Comparison of ENCODE assay signal across 7 cellular contexts in the genomic region with DNA sequence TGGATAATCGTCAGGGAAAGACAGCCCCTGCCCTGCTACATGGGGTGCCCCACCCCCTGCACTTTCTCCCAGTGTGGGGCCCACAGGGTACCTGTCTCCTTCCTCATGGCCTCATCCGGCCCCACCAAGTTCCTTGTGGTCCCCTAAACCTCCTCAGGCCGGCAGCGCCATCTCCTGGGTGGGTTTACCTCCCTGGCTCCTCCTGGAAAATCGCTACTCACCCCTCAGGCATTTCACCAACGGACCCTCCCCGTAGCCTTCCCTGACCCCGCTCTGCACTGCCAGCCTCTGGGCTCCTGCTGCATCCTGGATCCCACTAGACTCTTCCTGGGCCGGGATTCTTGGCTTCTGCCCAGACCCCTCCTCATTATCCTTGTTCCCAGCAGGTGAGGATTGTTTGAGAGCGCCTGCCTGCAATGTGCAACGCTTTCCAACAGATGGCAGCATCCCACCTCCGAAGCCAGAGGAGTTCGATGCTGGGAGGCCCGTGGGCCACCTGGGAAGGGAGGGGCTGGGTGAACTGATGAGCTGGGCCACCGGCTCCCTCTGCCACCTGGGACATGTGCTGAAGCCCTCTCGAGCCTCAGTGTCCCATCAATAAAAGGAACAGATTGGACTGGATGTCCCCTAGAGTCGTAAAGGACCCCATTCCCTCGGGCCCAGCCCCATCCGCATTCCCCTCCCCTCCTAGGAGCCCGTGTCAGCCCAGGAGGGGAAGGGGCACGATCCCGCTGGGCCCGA. TPM values are rescaled to one million over a fixed set of nuclear protein-coding genes. Genes with fewer than 3 reads are reported as not detected.
DNase-seq lines count a peak whose midpoint lies in the region; ATAC-seq and TF ChIP-seq lines count a peak whose summit lies in the region.

No MANE protein-coding gene starts in this region.

- no peaks in the 10 kb centered on the region for H3K36me3 ChIP-seq in ascending aorta
- H3K36me3 ChIP-seq in iPS-20b (ENCODE audit: insufficient read depth, low read depth, low read length), result no peaks in the 10 kb centered on the region

- peak; percentile 29 for TF ChIP-seq CTCF in GM12801 (IDR thresholded peaks at IDR 0.05; ENCODE audit: extremely low read depth, insufficient read length)
- peak; percentile 50 to 84 (median 83) for TF ChIP-seq CTCF in ascending aorta (IDR thresholded peaks at IDR 0.05)

- H3K27me3 ChIP-seq in ascending aorta (peaks cover 5% of the 10 kb centered on the region), iPS-20b (ENCODE audit: insufficient read depth, low read length) (no peaks in the 10 kb centered on the region)

- H3K27ac ChIP-seq in ascending aorta (no peak overlapping the region), iPS-20b (ENCODE audit: low read length) (no peak overlapping the region)

- peak overlapping the region; percentile 43; the same call in 1 of the 2 replicates for H3K9ac ChIP-seq in iPS-20b (ENCODE audit: low read depth, low read length)

- DNase-seq in MV-4-11 (lab: John Stamatoyannopoulos, UW) (peak; percentile 5), T-helper 1 cell (peak; percentile 35 to 60 (median 56)), ascending aorta (ENCODE audit: low spot score in 2 of 2) (no peak)
- peak; percentile 64 for DNase-seq in stimulated activated CD4-positive, alpha-beta T cell treated with anti-CD3 and anti-CD28 coated beads, Interleukin-1b, Interleukin-23, amount 100 ng/mL, for 48 hours

- intact Hi-C loops in ascending aorta (cut with DNase I), result loop anchor here (1.0 kb wide), 1 partner anchor 154 kb away; no protein-coding TSS in a partner anchor

- H3K4me3 ChIP-seq in ascending aorta (no peak overlapping the region), iPS-20b (ENCODE audit: low read length) (peak overlapping the region; percentile 61; the same call in 1 of the 2 replicates)

- no peak for ATAC-seq in GM21737 (IDR thresholded peaks at IDR 0.05; ENCODE audit: unreplicated experiment)

- H3K9me3 ChIP-seq in ascending aorta (no peaks in the 10 kb centered on the region), iPS-20b (ENCODE audit: insufficient read depth, low read depth, low read length) (no peaks in the 10 kb centered on the region)

- no peaks in the 10 kb centered on the region for H3K4me1 ChIP-seq in ascending aorta
- 0 out of 2 replicates have a peak, but pooled peaks cover 4% of the 10 kb centered on the region for H3K4me1 ChIP-seq in iPS-20b (ENCODE audit: insufficient read depth, low read length)

RNA-seq across cellular contexts. Expression of gene TTLL12, which starts 44.2 kb away (rescaled TPM):
- 10.6 TPM for total RNA-seq in ascending aorta

Comparison
In these comparisons a context has a peak if more than half of its experiments do, and no peak if none do; other contexts are left out.
1. DNase-seq: peak in MV-4-11 (single experiment), T-helper 1 cell (5 of 5) and stimulated activated CD4-positive, alpha-beta T cell treated with anti-CD3 and anti-CD28 coated beads, Interleukin-1b, Interleukin-23, amount 100 ng/mL, for 48 hours (single experiment); none in ascending aorta (0 of 2).